In the genomic region with DNA sequence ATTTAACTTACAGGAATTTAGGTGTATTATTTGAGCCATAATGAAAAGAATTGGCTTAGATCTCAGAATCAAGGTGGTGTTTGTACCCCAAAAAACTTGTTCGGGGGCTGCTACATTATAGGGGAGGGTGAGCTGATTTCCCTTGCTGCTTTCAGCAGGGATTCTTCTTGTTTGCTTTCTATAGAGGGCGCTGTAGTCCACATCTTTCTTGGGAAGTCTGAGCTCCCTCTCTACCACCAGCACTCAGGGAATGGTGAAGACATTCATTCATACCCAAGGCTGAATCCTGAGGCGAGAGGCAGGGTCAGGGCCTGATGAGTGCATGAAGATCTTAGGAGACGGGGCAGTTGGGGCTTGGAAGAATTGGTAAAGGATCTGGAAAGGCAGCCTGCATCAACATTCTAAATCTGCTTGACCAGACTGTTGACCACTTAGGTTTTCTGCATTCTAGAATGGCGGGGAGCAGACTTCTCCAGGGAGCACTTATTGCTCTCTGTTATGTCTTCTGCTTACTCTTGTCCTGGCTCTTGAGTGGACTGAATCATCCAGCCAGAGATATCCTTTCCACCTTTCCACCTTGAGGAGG, we compare ENCODE assay signal across 10 cellular contexts. TPM values are rescaled to one million over a fixed set of nuclear protein-coding genes. Genes with fewer than 3 reads are reported as not detected.
A peak's percentile ranks its signal among the peaks of the same experiment; 100 is the strongest.
DNase-seq lines count a peak whose midpoint lies in the region; ATAC-seq and TF ChIP-seq lines count a peak whose summit lies in the region.
"Had no signal": no experiment of that assay in that cellular context is flagged by ENCODE, and none has a peak within 500 bp of the region (broad histone marks: within the 10 kb centered on the region; RNA-seq: fewer than 3 reads in every experiment).

No MANE protein-coding gene starts in this region.

- H3K36me3 ChIP-seq in Loucy (ENCODE audit: insufficient read depth, low read length) (no peaks in the 10 kb centered on the region), right atrium auricular region (no peaks in the 10 kb centered on the region)

- H3K27me3 Mint-ChIP-seq in activated CD8-positive, alpha-beta memory T cell treated with anti-CD3 and anti-CD28 coated beads, Interleukin-2, amount 10 ng/mL, durations not matched to agents 7 days and 5 days, result peaks cover 9% of the 10 kb centered on the region

- H3K4me1 ChIP-seq in Loucy (ENCODE audit: insufficient read depth, low read length, poor library complexity, severe bottlenecking) (peaks cover 12% of the 10 kb centered on the region), right atrium auricular region (no peaks in the 10 kb centered on the region)
- H3K4me1 ChIP-seq: parathyroid adenoma had no signal

- no peak overlapping the region for H3K27ac Mint-ChIP-seq in activated CD8-positive, alpha-beta memory T cell treated with anti-CD3 and anti-CD28 coated beads, Interleukin-2, amount 10 ng/mL, durations not matched to agents 7 days and 5 days
- H3K27ac Mint-ChIP-seq: T-helper 1 cell treated with Interleukin-12 subunit alpha and Interleukin-12 subunit beta and Interleukin-4 antibody, amounts not matched to agents 30 μg/mL and 1 μg/mL, for 36 hours had no signal

- no peaks in the 10 kb centered on the region for H3F3A ChIP-seq in Loucy (ENCODE audit: low read depth)

- H3K4me3 Mint-ChIP-seq in activated CD8-positive, alpha-beta memory T cell treated with anti-CD3 and anti-CD28 coated beads, Interleukin-2, amount 10 ng/mL, durations not matched to agents 7 days and 5 days, result no peak overlapping the region
- H3K4me3 Mint-ChIP-seq: T-helper 1 cell treated with Interleukin-12 subunit alpha and Interleukin-12 subunit beta and Interleukin-4 antibody, amounts not matched to agents 30 μg/mL and 1 μg/mL, for 36 hours had no signal

- H3K27ac ChIP-seq in VCaP, result no peak overlapping the region
- no peak overlapping the region for H3K27ac ChIP-seq in right atrium auricular region
- H3K27ac ChIP-seq: parathyroid adenoma had no signal

- H3K4me1 Mint-ChIP-seq in activated CD8-positive, alpha-beta memory T cell treated with anti-CD3 and anti-CD28 coated beads, Interleukin-2, amount 10 ng/mL, durations not matched to agents 7 days and 5 days, result no peaks in the 10 kb centered on the region

- H3K9me2 ChIP-seq in Loucy (replicated peaks; ENCODE audit: low read depth, low read length), result no peaks in the 10 kb centered on the region

- H3K4me2 ChIP-seq in Loucy (ENCODE audit: low read depth, low read length, poor library complexity, severe bottlenecking), result no peak overlapping the region

- no peaks in the 10 kb centered on the region for H3K27me3 ChIP-seq in Loucy (ENCODE audit: insufficient read depth, low read length, poor library complexity, severe bottlenecking)
- H3K27me3 ChIP-seq in right atrium auricular region, result no peaks in the 10 kb centered on the region

- ATAC-seq in left lobe of liver (peak; percentile 55), GM19455 (IDR thresholded peaks at IDR 0.05; ENCODE audit: unreplicated experiment) (no peak)
- ATAC-seq in activated CD8-positive, alpha-beta memory T cell treated with anti-CD3 and anti-CD28 coated beads, Interleukin-2, amount 10 ng/mL, durations not matched to agents 7 days and 5 days, result no peak

- H3K4me3 ChIP-seq in Loucy (ENCODE audit: low read length, poor library complexity, severe bottlenecking), result no peak overlapping the region
- H3K4me3 ChIP-seq in right atrium auricular region, result no peak overlapping the region

- peak; percentile 82 for TF ChIP-seq CTCF in Loucy (conservative IDR thresholded peaks at IDR 0.05; ENCODE audit: low read length)
- peak; percentile 45 for TF ChIP-seq CTCF in VCaP (conservative IDR thresholded peaks at IDR 0.05)
- TF ChIP-seq CTCF in right atrium auricular region (IDR thresholded peaks at IDR 0.05), result peak in 1 of 2 donors; percentile 46

- H3K9me3 ChIP-seq in Loucy (ENCODE audit: insufficient read depth, low read depth, low read length) (no peaks in the 10 kb centered on the region), right atrium auricular region (no peaks in the 10 kb centered on the region)

- no peaks in the 10 kb centered on the region for H3K36me3 Mint-ChIP-seq in activated CD8-positive, alpha-beta memory T cell treated with anti-CD3 and anti-CD28 coated beads, Interleukin-2, amount 10 ng/mL, durations not matched to agents 7 days and 5 days

- no peak overlapping the region for H3K9ac ChIP-seq in Loucy (ENCODE audit: low read depth, low read length, poor library complexity, severe bottlenecking)
- H3K9ac ChIP-seq: parathyroid adenoma had no signal

- H2AFZ ChIP-seq in Loucy (ENCODE audit: low read length), result no peak overlapping the region
- H2AFZ ChIP-seq: parathyroid adenoma had no signal

- no peaks in the 10 kb centered on the region for H3K9me3 Mint-ChIP-seq in activated CD8-positive, alpha-beta memory T cell treated with anti-CD3 and anti-CD28 coated beads, Interleukin-2, amount 10 ng/mL, durations not matched to agents 7 days and 5 days (ENCODE audit: low read depth)
- H3K9me3 Mint-ChIP-seq: T-helper 1 cell treated with Interleukin-12 subunit alpha and Interleukin-12 subunit beta and Interleukin-4 antibody, amounts not matched to agents 30 μg/mL and 1 μg/mL, for 36 hours had no signal

- CTCF ChIA-PET in activated CD8-positive, alpha-beta memory T cell treated with anti-CD3 and anti-CD28 coated beads, Interleukin-2, amount 10 ng/mL, durations not matched to agents 7 days and 5 days (lab: Charles Lee), result no interaction called here

- peak; percentile 19 for DNase-seq in GF-D8 (lab: John Stamatoyannopoulos, UW)
- no peak for DNase-seq in left lobe of liver (ENCODE audit: low spot score)
- no peak for DNase-seq in activated CD8-positive, alpha-beta memory T cell treated with anti-CD3 and anti-CD28 coated beads, Interleukin-2, amount 10 ng/mL, durations not matched to agents 7 days and 5 days
- no peak for DNase-seq in cerebellum (ENCODE audit: low spot score)
- no peak for DNase-seq in right atrium auricular region (ENCODE audit: low spot score)

- H3K79me2 ChIP-seq in Loucy (ENCODE audit: insufficient read depth, low read length), result no peaks in the 10 kb centered on the region
- H3K79me2 ChIP-seq: parathyroid adenoma had no signal

- H4K20me1 ChIP-seq in Loucy (ENCODE audit: insufficient read depth, low read length, poor library complexity, severe bottlenecking), result no peaks in the 10 kb centered on the region

RNA-seq across cellular contexts. Expression of a gene that starts 18.9 kb away (rescaled TPM):
- total RNA-seq in left lobe of liver (not detected), cerebellum (not detected), right atrium auricular region (not detected)
- total RNA-seq in activated CD8-positive, alpha-beta memory T cell treated with anti-CD3 and anti-CD28 coated beads, Interleukin-2, amount 10 ng/mL, durations not matched to agents 7 days and 5 days, result not detected

RNA-seq across cellular contexts. Expression of a gene that starts 23.8 kb away (rescaled TPM):
- 50.4 TPM for total RNA-seq in left lobe of liver
- total RNA-seq in activated CD8-positive, alpha-beta memory T cell treated with anti-CD3 and anti-CD28 coated beads, Interleukin-2, amount 10 ng/mL, durations not matched to agents 7 days and 5 days, result not detected
- total RNA-seq in cerebellum, result 3.4 TPM
- 1 to 10 TPM; 3.0 to 7.0 TPM for total RNA-seq in right atrium auricular region

RNA-seq across cellular contexts. Expression of a gene that starts 54.2 kb away (rescaled TPM):
- total RNA-seq in left lobe of liver (0.10 TPM), cerebellum (not detected), right atrium auricular region (under 1 TPM in 1 of 2 donors, not detected in 1; 0.16 TPM)
- total RNA-seq in activated CD8-positive, alpha-beta memory T cell treated with anti-CD3 and anti-CD28 coated beads, Interleukin-2, amount 10 ng/mL, durations not matched to agents 7 days and 5 days, result not detected
